Comparison of ENCODE assay signal across 11 cellular contexts in genomic region chr12:126051611-126052107, GRCh38.
A peak's percentile ranks its signal among the peaks of the same experiment; 100 is the strongest.
DNase-seq lines count a peak whose midpoint lies in the region; ATAC-seq lines count a peak whose summit lies in the region.
"Had no signal": no experiment of that assay in that cellular context is flagged by ENCODE, and none has a peak within 500 bp of the region (broad histone marks: within the 10 kb centered on the region; RNA-seq: fewer than 3 reads in every experiment).

No MANE protein-coding gene starts in this region.

- no peak overlapping the region for H3K4me3 ChIP-seq in naive thymus-derived CD4-positive, alpha-beta T cell (ENCODE audit: low read length)

- H3K36me3 ChIP-seq in naive thymus-derived CD4-positive, alpha-beta T cell (ENCODE audit: control insufficient read depth in 2 of 3, insufficient read depth in 3 of 3, low read length in 3 of 3) = no peaks in the 10 kb centered on the region

- CTCF ChIA-PET in naive thymus-derived CD4-positive, alpha-beta T cell (lab: Charles Lee) = no interaction called here

- H3K27ac Mint-ChIP-seq in naive thymus-derived CD4-positive, alpha-beta T cell = no peak overlapping the region

- DNase-seq in DMS153 (lab: John Stamatoyannopoulos, UW) = peak; percentile 85
- peak; percentile 34 for DNase-seq in NCI-H2029 (lab: John Stamatoyannopoulos, UW)
- DNase-seq in amniotic epithelial cell (ENCODE audit: low read depth) = peak; percentile 81
- DNase-seq in left colon = no peak
- DNase-seq in naive thymus-derived CD4-positive, alpha-beta T cell = no peak
- DNase-seq in T-helper 9 cell = no peak
- no peak for DNase-seq in HuH-7.5 (ENCODE audit: low spot score)
- DNase-seq: activated CD4-positive, alpha-beta T cell treated with anti-CD3 and anti-CD28 coated beads for 1 hour; activated gamma-delta T cell; SHP77 treated with DMSO at 0.1 percent for 48 hours had no signal

- ATAC-seq in left colon (peak; percentile 67), HG03139 (IDR thresholded peaks at IDR 0.05; ENCODE audit: unreplicated experiment) (no peak)
- no peak for ATAC-seq in naive thymus-derived CD4-positive, alpha-beta T cell

- H3K27ac ChIP-seq in naive thymus-derived CD4-positive, alpha-beta T cell (ENCODE audit: low read depth, low read length) = no peak overlapping the region

- no peaks in the 10 kb centered on the region for H3K9me3 ChIP-seq in naive thymus-derived CD4-positive, alpha-beta T cell (ENCODE audit: control insufficient read depth in 2 of 3, low read length in 3 of 3)

- peaks cover 0 to 20% (median 5%) of the 10 kb centered on the region in 11 donors for H3K9me3 Mint-ChIP-seq in naive thymus-derived CD4-positive, alpha-beta T cell

- H3K27me3 Mint-ChIP-seq in naive thymus-derived CD4-positive, alpha-beta T cell = peaks cover 0 to 5% (median 0%) of the 10 kb centered on the region in 5 donors

- no peaks in the 10 kb centered on the region for H3K36me3 Mint-ChIP-seq in naive thymus-derived CD4-positive, alpha-beta T cell

- H3K27me3 ChIP-seq in naive thymus-derived CD4-positive, alpha-beta T cell (ENCODE audit: control insufficient read depth in 2 of 2, insufficient read depth in 2 of 2, low read length in 2 of 2) = no peaks in the 10 kb centered on the region

- H3K4me1 Mint-ChIP-seq in naive thymus-derived CD4-positive, alpha-beta T cell = peaks cover 0 to 2% (median 0%) of the 10 kb centered on the region in 7 donors

- no peaks in the 10 kb centered on the region for H3K4me1 ChIP-seq in naive thymus-derived CD4-positive, alpha-beta T cell (ENCODE audit: control insufficient read depth in 2 of 2, insufficient read depth in 2 of 2, low read length in 2 of 2)

- POLR2A ChIA-PET in naive thymus-derived CD4-positive, alpha-beta T cell (lab: Charles Lee) = no interaction called here

- H3K4me3 Mint-ChIP-seq in naive thymus-derived CD4-positive, alpha-beta T cell = no peak overlapping the region

- intact Hi-C loops in left colon (cut with DNase I, micrococcal nuclease) = no loop called here
- intact Hi-C loops in naive thymus-derived CD4-positive, alpha-beta T cell (cut with micrococcal nuclease) = no loop called here

Comparison
In these comparisons a context has a peak if more than half of its experiments do, and no peak if none do; other contexts are left out.
1. DNase-seq: peak in DMS153 (single experiment), NCI-H2029 (single experiment) and amniotic epithelial cell (single experiment); none in left colon (0 of 2), naive thymus-derived CD4-positive, alpha-beta T cell (0 of 9), T-helper 9 cell (single experiment) and HuH-7.5 (single experiment).